Comparison of ENCODE assay signal across 1 cellular context in genomic region chr5:1523793-1524480, GRCh38.
TF ChIP-seq lines count a peak whose summit lies in the region.

TSS of gene LPCAT1 (minus strand) at chr5:1523960. CDS start at chr5:1523844, 116 bp downstream.

TF ChIP-seq in K562, 482 proteins besides CTCF, POLR2A, EP300 and RAD21 (continued from another document and continues in another):
- TF ChIP-seq, protein P1, sequence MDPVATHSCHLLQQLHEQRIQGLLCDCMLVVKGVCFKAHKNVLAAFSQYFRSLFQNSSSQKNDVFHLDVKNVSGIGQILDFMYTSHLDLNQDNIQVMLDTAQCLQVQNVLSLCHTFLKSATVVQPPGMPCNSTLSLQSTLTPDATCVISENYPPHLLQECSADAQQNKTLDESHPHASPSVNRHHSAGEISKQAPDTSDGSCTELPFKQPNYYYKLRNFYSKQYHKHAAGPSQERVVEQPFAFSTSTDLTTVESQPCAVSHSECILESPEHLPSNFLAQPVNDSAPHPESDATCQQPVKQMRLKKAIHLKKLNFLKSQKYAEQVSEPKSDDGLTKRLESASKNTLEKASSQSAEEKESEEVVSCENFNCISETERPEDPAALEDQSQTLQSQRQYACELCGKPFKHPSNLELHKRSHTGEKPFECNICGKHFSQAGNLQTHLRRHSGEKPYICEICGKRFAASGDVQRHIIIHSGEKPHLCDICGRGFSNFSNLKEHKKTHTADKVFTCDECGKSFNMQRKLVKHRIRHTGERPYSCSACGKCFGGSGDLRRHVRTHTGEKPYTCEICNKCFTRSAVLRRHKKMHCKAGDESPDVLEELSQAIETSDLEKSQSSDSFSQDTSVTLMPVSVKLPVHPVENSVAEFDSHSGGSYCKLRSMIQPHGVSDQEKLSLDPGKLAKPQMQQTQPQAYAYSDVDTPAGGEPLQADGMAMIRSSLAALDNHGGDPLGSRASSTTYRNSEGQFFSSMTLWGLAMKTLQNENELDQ (CRISPR knock-in tag; IDR thresholded peaks at IDR 0.05; ENCODE audit: borderline replicate concordance): no peak
- no peak for TF ChIP-seq RFX7 (CRISPR knock-in tag; IDR thresholded peaks at IDR 0.05)
- TF ChIP-seq ZNF277 (CRISPR knock-in tag; IDR thresholded peaks at IDR 0.05; ENCODE audit: borderline replicate concordance): no peak
- no peak for TF ChIP-seq NR2F6 (CRISPR knock-in tag; IDR thresholded peaks at IDR 0.05)
- TF ChIP-seq, protein P2, sequence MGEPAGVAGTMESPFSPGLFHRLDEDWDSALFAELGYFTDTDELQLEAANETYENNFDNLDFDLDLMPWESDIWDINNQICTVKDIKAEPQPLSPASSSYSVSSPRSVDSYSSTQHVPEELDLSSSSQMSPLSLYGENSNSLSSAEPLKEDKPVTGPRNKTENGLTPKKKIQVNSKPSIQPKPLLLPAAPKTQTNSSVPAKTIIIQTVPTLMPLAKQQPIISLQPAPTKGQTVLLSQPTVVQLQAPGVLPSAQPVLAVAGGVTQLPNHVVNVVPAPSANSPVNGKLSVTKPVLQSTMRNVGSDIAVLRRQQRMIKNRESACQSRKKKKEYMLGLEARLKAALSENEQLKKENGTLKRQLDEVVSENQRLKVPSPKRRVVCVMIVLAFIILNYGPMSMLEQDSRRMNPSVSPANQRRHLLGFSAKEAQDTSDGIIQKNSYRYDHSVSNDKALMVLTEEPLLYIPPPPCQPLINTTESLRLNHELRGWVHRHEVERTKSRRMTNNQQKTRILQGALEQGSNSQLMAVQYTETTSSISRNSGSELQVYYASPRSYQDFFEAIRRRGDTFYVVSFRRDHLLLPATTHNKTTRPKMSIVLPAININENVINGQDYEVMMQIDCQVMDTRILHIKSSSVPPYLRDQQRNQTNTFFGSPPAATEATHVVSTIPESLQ (CRISPR knock-in tag; IDR thresholded peaks at IDR 0.05): peak; percentile 78; the same call in 1 of the 2 replicates
- no peak for TF ChIP-seq LEF1 (IDR thresholded peaks at IDR 0.05)
- peak; percentile 77 for TF ChIP-seq PHF8 (IDR thresholded peaks at IDR 0.05; ENCODE audit: borderline replicate concordance, low read length)
- no peak for TF ChIP-seq STAT6 (CRISPR knock-in tag; IDR thresholded peaks at IDR 0.05)
- TF ChIP-seq ELF1 (tag; IDR thresholded peaks at IDR 0.05): no peak
- no peak for TF ChIP-seq BRF1 (IDR thresholded peaks at IDR 0.05; ENCODE audit: borderline replicate concordance, extremely low read depth, insufficient read length)
- TF ChIP-seq, protein P3, sequence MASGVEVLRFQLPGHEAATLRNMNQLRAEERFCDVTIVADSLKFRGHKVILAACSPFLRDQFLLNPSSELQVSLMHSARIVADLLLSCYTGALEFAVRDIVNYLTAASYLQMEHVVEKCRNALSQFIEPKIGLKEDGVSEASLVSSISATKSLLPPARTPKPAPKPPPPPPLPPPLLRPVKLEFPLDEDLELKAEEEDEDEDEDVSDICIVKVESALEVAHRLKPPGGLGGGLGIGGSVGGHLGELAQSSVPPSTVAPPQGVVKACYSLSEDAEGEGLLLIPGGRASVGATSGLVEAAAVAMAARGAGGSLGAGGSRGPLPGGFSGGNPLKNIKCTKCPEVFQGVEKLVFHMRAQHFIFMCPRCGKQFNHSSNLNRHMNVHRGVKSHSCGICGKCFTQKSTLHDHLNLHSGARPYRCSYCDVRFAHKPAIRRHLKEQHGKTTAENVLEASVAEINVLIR (CRISPR knock-in tag; IDR thresholded peaks at IDR 0.05): no peak
- peak; percentile 81; the same call in 1 of the 2 replicates for TF ChIP-seq CBX1 (IDR thresholded peaks at IDR 0.05; ENCODE audit: low read depth)
- no peak for TF ChIP-seq SIX5 (IDR thresholded peaks at IDR 0.05; ENCODE audit: borderline replicate concordance in 1 of 2, insufficient read depth in 1 of 2, low read depth in 1 of 2, low read length in 2 of 2)
- TF ChIP-seq, protein P4, sequence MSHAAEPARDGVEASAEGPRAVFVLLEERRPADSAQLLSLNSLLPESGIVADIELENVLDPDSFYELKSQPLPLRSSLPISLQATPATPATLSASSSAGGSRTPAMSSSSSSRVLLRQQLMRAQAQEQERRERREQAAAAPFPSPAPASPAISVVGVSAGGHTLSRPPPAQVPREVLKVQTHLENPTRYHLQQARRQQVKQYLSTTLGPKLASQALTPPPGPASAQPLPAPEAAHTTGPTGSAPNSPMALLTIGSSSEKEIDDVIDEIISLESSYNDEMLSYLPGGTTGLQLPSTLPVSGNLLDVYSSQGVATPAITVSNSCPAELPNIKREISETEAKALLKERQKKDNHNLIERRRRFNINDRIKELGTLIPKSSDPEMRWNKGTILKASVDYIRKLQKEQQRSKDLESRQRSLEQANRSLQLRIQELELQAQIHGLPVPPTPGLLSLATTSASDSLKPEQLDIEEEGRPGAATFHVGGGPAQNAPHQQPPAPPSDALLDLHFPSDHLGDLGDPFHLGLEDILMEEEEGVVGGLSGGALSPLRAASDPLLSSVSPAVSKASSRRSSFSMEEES (CRISPR knock-in tag; IDR thresholded peaks at IDR 0.05): no peak
- TF ChIP-seq E2F8 (IDR thresholded peaks at IDR 0.05; ENCODE audit: low read depth, partially characterized antibody): no peak
- TF ChIP-seq SREBF1 (IDR thresholded peaks at IDR 0.05; ENCODE audit: borderline replicate concordance, low read depth, low read length): no peak
- TF ChIP-seq, protein P5, sequence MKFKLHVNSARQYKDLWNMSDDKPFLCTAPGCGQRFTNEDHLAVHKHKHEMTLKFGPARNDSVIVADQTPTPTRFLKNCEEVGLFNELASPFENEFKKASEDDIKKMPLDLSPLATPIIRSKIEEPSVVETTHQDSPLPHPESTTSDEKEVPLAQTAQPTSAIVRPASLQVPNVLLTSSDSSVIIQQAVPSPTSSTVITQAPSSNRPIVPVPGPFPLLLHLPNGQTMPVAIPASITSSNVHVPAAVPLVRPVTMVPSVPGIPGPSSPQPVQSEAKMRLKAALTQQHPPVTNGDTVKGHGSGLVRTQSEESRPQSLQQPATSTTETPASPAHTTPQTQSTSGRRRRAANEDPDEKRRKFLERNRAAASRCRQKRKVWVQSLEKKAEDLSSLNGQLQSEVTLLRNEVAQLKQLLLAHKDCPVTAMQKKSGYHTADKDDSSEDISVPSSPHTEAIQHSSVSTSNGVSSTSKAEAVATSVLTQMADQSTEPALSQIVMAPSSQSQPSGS (CRISPR knock-in tag; IDR thresholded peaks at IDR 0.05): no peak
- no peak for TF ChIP-seq ZNF518B (CRISPR knock-in tag; IDR thresholded peaks at IDR 0.05)
- no peak for TF ChIP-seq U2AF2 (optimal IDR thresholded peaks at IDR 0.05; ENCODE audit: low read depth, low read length)
- peak; percentile 75 for TF ChIP-seq KDM5B (IDR thresholded peaks at IDR 0.05; ENCODE audit: insufficient replicate concordance, low read depth, low read length)
- TF ChIP-seq, protein P6, sequence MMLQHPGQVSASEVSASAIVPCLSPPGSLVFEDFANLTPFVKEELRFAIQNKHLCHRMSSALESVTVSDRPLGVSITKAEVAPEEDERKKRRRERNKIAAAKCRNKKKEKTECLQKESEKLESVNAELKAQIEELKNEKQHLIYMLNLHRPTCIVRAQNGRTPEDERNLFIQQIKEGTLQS (IDR thresholded peaks at IDR 0.05): no peak
- TF ChIP-seq, protein P6 (CRISPR knock-in tag; conservative IDR thresholded peaks at IDR 0.05): no peak
